In the genomic region with DNA sequence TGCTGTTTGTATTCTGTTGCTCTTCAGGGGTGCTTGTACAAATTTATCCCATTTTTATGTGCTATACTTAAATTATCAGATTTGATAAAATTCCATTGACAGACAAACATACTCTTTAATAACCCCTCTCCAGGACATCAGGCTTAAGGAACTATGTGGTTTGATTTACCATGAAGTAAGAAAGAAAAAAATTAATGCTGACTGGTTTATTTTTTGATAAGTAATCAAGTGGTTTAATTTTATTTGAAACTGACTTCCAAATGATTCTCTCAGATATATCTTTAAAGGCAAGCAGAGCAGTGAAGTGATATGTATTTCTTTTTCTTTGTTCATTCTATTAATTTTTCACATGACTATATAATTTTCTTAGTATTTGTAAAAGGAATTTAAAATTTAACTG, we compare ENCODE assay signal across 24 cellular contexts.
"Had no signal": no experiment of that assay in that cellular context is flagged by ENCODE, and none has a peak within 500 bp of the region (broad histone marks: within the 10 kb centered on the region; RNA-seq: fewer than 3 reads in every experiment).

No MANE protein-coding gene starts in this region.

- H3K27ac ChIP-seq: coronary artery, dorsolateral prefrontal cortex, esophagus squamous epithelium, gastrocnemius medialis, heart right ventricle, left lung, lower lobe of right lung had no signal

- H3K4me1 ChIP-seq: gastrocnemius medialis, heart right ventricle, left lung, lower lobe of right lung had no signal

- H3K4me3 ChIP-seq: coronary artery, dorsolateral prefrontal cortex, esophagus squamous epithelium, gastrocnemius medialis, heart right ventricle, left lung, lower lobe of right lung, mucosa of descending colon had no signal

- H3K9me3 ChIP-seq: esophagus squamous epithelium, gastrocnemius medialis, left lung, lower lobe of right lung had no signal

- DNase-seq: dermis blood vessel endothelial cell; dorsolateral prefrontal cortex; effector CD4-positive, alpha-beta T cell; effector memory CD4-positive, alpha-beta T cell; esophagus squamous epithelium; foreskin fibroblast; foreskin melanocyte; gastrocnemius medialis; glutamatergic neuron; head of caudate nucleus; heart right ventricle; hippocampal formation; left cardiac atrium; left lung; left ventricle myocardium superior; lower lobe of right lung; mesenchymal stem cell; mucosa of descending colon; naive B cell; naive thymus-derived CD8-positive, alpha-beta T cell had no signal

- FAIRE-seq: endothelial cell of umbilical vein, islet of Langerhans, keratinocyte had no signal

- H3K27me3 ChIP-seq: dorsolateral prefrontal cortex, esophagus squamous epithelium, gastrocnemius medialis, heart right ventricle, left lung had no signal

- H3K36me3 ChIP-seq: esophagus squamous epithelium, gastrocnemius medialis, heart right ventricle, left lung, lower lobe of right lung had no signal

- ATAC-seq: gastrocnemius medialis; heart right ventricle; left cardiac atrium; left lung; left ventricle myocardium superior; lower lobe of right lung; mucosa of descending colon; naive thymus-derived CD8-positive, alpha-beta T cell had no signal
